In genomic region chr19:16628183-16628983, GRCh38 we compare ENCODE assay signal across 1 cellular context.
TF ChIP-seq lines count a peak whose summit lies in the region.

MED26 (minus strand) TSS chr19:16628204; CDS start chr19:16627943, 261 bp downstream.

TF ChIP-seq in HepG2, 621 proteins besides CTCF, POLR2A, EP300 and RAD21 (continued from another document and continues in another):
- peak; percentile 94 for TF ChIP-seq GMEB1 (CRISPR knock-in tag; IDR thresholded peaks at IDR 0.05; ENCODE audit: borderline replicate concordance)
- peak; percentile 76; the same call in 1 of the 2 replicates for TF ChIP-seq SIN3A (IDR thresholded peaks at IDR 0.05; ENCODE audit: borderline replicate concordance, low read depth, low read length)
- peak; percentile 86 for TF ChIP-seq ZNF772 (CRISPR knock-in tag; IDR thresholded peaks at IDR 0.05)
- TF ChIP-seq HNRNPLL (IDR thresholded peaks at IDR 0.05; ENCODE audit: low read depth, low read length, poor library complexity, severe bottlenecking): peak; percentile 65
- TF ChIP-seq NR3C1 (CRISPR knock-in tag; IDR thresholded peaks at IDR 0.05): no peak
- TF ChIP-seq ZNF781 (CRISPR knock-in tag; IDR thresholded peaks at IDR 0.05; ENCODE audit: borderline replicate concordance, not compliant biosample characterization): peak; percentile 49
- peak; percentile 89; the same call in 1 of the 2 replicates for TF ChIP-seq MTERF4 (CRISPR knock-in tag; IDR thresholded peaks at IDR 0.05)
- TF ChIP-seq MLLT10 (CRISPR knock-in tag; IDR thresholded peaks at IDR 0.05): no peak
- TF ChIP-seq KAT8 (CRISPR knock-in tag; IDR thresholded peaks at IDR 0.05): peak; percentile 88
- no peak for TF ChIP-seq ZNF205 (CRISPR knock-in tag; IDR thresholded peaks at IDR 0.05)
- peak; percentile 63; the same call in 1 of the 2 replicates for TF ChIP-seq ZNF639 (CRISPR knock-in tag; conservative IDR thresholded peaks at IDR 0.05)
- no peak for TF ChIP-seq JARID2 (CRISPR knock-in tag; IDR thresholded peaks at IDR 0.05; ENCODE audit: insufficient replicate concordance)
- peak; percentile 60; the same call in 1 of the 2 replicates for TF ChIP-seq ZNF234 (CRISPR knock-in tag; conservative IDR thresholded peaks at IDR 0.05)
- peak; percentile 50 for TF ChIP-seq ZBTB7A (CRISPR knock-in tag; IDR thresholded peaks at IDR 0.05)
- TF ChIP-seq MBNL3 (CRISPR knock-in tag; conservative IDR thresholded peaks at IDR 0.05): no peak
- TF ChIP-seq ZNF766 (CRISPR knock-in tag; IDR thresholded peaks at IDR 0.05; ENCODE audit: borderline replicate concordance): 0 out of 2 replicates have a peak, but pooled peaks have one; percentile 27
- peak; percentile 71; the same call in 1 of the 2 replicates for TF ChIP-seq ZNF768 (CRISPR knock-in tag; IDR thresholded peaks at IDR 0.05)
- TF ChIP-seq CC2D1A (CRISPR knock-in tag; IDR thresholded peaks at IDR 0.05): no peak
- TF ChIP-seq MXD1 (CRISPR knock-in tag; IDR thresholded peaks at IDR 0.05): peak; percentile 57; the same call in 1 of the 2 replicates
- no peak for TF ChIP-seq ZNF382 (CRISPR knock-in tag; IDR thresholded peaks at IDR 0.05; ENCODE audit: borderline replicate concordance)
- TF ChIP-seq GATAD2A (CRISPR knock-in tag; IDR thresholded peaks at IDR 0.05): peak; percentile 21; the same call in 1 of the 2 replicates
- 0 out of 2 replicates have a peak, but pooled peaks have one; percentile 49 for TF ChIP-seq ZNF280D (CRISPR knock-in tag; IDR thresholded peaks at IDR 0.05)
- TF ChIP-seq HNRNPH1 (optimal IDR thresholded peaks at IDR 0.05; ENCODE audit: low read depth, low read length): no peak
- TF ChIP-seq HES4 (CRISPR knock-in tag; IDR thresholded peaks at IDR 0.05; ENCODE audit: borderline replicate concordance): 0 out of 2 replicates have a peak, but pooled peaks have one; percentile 17
- 0 out of 2 replicates have a peak, but pooled peaks have one; percentile 54 for TF ChIP-seq PAWR (CRISPR knock-in tag; IDR thresholded peaks at IDR 0.05; ENCODE audit: borderline replicate concordance)
- peak; percentile 75 for TF ChIP-seq ATF7-NPFF (CRISPR knock-in tag; IDR thresholded peaks at IDR 0.05; ENCODE audit: low read depth)
- peak; percentile 50 for TF ChIP-seq ETV5 (CRISPR knock-in tag; IDR thresholded peaks at IDR 0.05; ENCODE audit: borderline replicate concordance)
- peak; percentile 58; the same call in 1 of the 2 replicates for TF ChIP-seq ZNF362 (CRISPR knock-in tag; IDR thresholded peaks at IDR 0.05; ENCODE audit: borderline replicate concordance)
- peak; percentile 88; the same call in 1 of the 2 replicates for TF ChIP-seq HIVEP1 (CRISPR knock-in tag; IDR thresholded peaks at IDR 0.05)
- TF ChIP-seq ZNF775 (CRISPR knock-in tag; IDR thresholded peaks at IDR 0.05; ENCODE audit: borderline replicate concordance): no peak
- TF ChIP-seq NR2F6 (IDR thresholded peaks at IDR 0.05): no peak; the same call in 1 of the 2 replicates
- TF ChIP-seq NR2F6 (CRISPR knock-in tag; IDR thresholded peaks at IDR 0.05): peak; percentile 45; the same call in 1 of the 2 replicates
- TF ChIP-seq ZNF780A (CRISPR knock-in tag; IDR thresholded peaks at IDR 0.05): 0 out of 2 replicates have a peak, but pooled peaks have one; percentile 43
- TF ChIP-seq NR0B2 (CRISPR knock-in tag; IDR thresholded peaks at IDR 0.05): 0 out of 2 replicates have a peak, but pooled peaks have one; percentile 31
- TF ChIP-seq HMGXB3 (CRISPR knock-in tag; IDR thresholded peaks at IDR 0.05; ENCODE audit: borderline replicate concordance): no peak
- TF ChIP-seq ZNF792 (CRISPR knock-in tag; IDR thresholded peaks at IDR 0.05): peak; percentile 37; the same call in 1 of the 2 replicates
- TF ChIP-seq MAX (IDR thresholded peaks at IDR 0.05): peak; percentile 84
- peak; percentile 82; the same call in 1 of the 2 replicates for TF ChIP-seq MAZ (IDR thresholded peaks at IDR 0.05; ENCODE audit: borderline replicate concordance, low read depth, low read length)
- TF ChIP-seq MAZ (CRISPR knock-in tag; IDR thresholded peaks at IDR 0.05; ENCODE audit: low read depth): peak; percentile 92
- TF ChIP-seq TFAP4 (IDR thresholded peaks at IDR 0.05; ENCODE audit: borderline replicate concordance, low read depth): peak; percentile 22; the same call in 1 of the 2 replicates
- no peak for TF ChIP-seq FIP1L1 (IDR thresholded peaks at IDR 0.05; ENCODE audit: borderline replicate concordance, insufficient read depth, low read depth, low read length)
- no peak for TF ChIP-seq TBX3 (IDR thresholded peaks at IDR 0.05; ENCODE audit: borderline replicate concordance)
- 0 out of 2 replicates have a peak, but pooled peaks have one; percentile 77 for TF ChIP-seq DNMT1 (CRISPR knock-in tag; IDR thresholded peaks at IDR 0.05)
- TF ChIP-seq ZNF746 (CRISPR knock-in tag; IDR thresholded peaks at IDR 0.05): peak; percentile 53; the same call in 1 of the 2 replicates
- no peak for TF ChIP-seq ATAD3A (CRISPR knock-in tag; IDR thresholded peaks at IDR 0.05)
- TF ChIP-seq MED13 (CRISPR knock-in tag; IDR thresholded peaks at IDR 0.05): 0 out of 2 replicates have a peak, but pooled peaks have one; percentile 13
- no peak for TF ChIP-seq HIC2 (CRISPR knock-in tag; IDR thresholded peaks at IDR 0.05; ENCODE audit: low read depth)
